Comparison of ENCODE assay signal across 10 cellular contexts in genomic region chr6:29974901-29975560, GRCh38. TPM values are rescaled to one million over a fixed set of nuclear protein-coding genes. Genes with fewer than 3 reads are reported as not detected.
DNase-seq lines count a peak whose midpoint lies in the region; TF ChIP-seq lines count a peak whose summit lies in the region.
"Had no signal": no experiment of that assay in that cellular context is flagged by ENCODE, and none has a peak within 500 bp of the region (broad histone marks: within the 10 kb centered on the region; RNA-seq: fewer than 3 reads in every experiment).

No MANE protein-coding gene starts in this region.

- H3K9me3 ChIP-seq in mucosa of stomach (ENCODE audit: control insufficient read depth, low read length) = no peaks in the 10 kb centered on the region
- H3K9me3 ChIP-seq in thyroid gland = no peaks in the 10 kb centered on the region
- H3K9me3 ChIP-seq: right lobe of liver had no signal

- no peak for TF ChIP-seq POLR2A in thyroid gland (IDR thresholded peaks at IDR 0.05)

- peak; percentile 3 for DNase-seq in activated naive CD4-positive, alpha-beta T cell treated with Interleukin-2 at 50 U/mL for 16 hours
- no peak for DNase-seq in activated naive CD4-positive, alpha-beta T cell treated with anti-CD3 and anti-CD28 coated beads, Interleukin-2, amount 50 U/mL, for 16 hours
- DNase-seq in dermis blood vessel endothelial cell (peak; percentile 21), thyroid gland (peak; percentile 20 to 31), globus pallidus (ENCODE audit: low spot score) (no peak), RPMI8226 (no peak)
- DNase-seq in stimulated activated CD4-positive, alpha-beta T cell treated with anti-CD3 and anti-CD28 coated beads, Interleukin-4, amount 100 ng/mL, for 1 hour = no peak
- DNase-seq: MM.1S, right lobe of liver had no signal

- H3K4me3 ChIP-seq in mucosa of stomach (ENCODE audit: low read length) (no peak overlapping the region), thyroid gland (replicated peaks in 1 of 3) (peak overlapping the region in 2 of 3 donors; percentile 2 to 29)

- peak overlapping the region in 2 of 3 donors; percentile 24 to 32 for H3K27ac ChIP-seq in thyroid gland
- H3K27ac ChIP-seq: right lobe of liver had no signal

- intact Hi-C loops in thyroid gland (cut with DNase I) = loop anchor here (5.0 kb wide), 1 partner anchor 88 kb away; no protein-coding TSS in a partner anchor

- H3K27me3 ChIP-seq in mucosa of stomach (ENCODE audit: control insufficient read depth, insufficient read depth, low read length) = peaks cover 19% of the 10 kb centered on the region
- no peaks in the 10 kb centered on the region for H3K27me3 ChIP-seq in thyroid gland
- H3K27me3 ChIP-seq: right lobe of liver had no signal

- TF ChIP-seq CTCF in thyroid gland (IDR thresholded peaks at IDR 0.05) = no peak

- H3K36me3 ChIP-seq in mucosa of stomach (ENCODE audit: control insufficient read depth, insufficient read depth, low read length) (no peaks in the 10 kb centered on the region), thyroid gland (no peaks in the 10 kb centered on the region)
- H3K36me3 ChIP-seq: right lobe of liver had no signal

- H3K4me1 ChIP-seq in mucosa of stomach (ENCODE audit: control insufficient read depth, insufficient read depth, low read length) = peaks cover 26% of the 10 kb centered on the region
- peaks cover 13 to 22% of the 10 kb centered on the region in 2 donors for H3K4me1 ChIP-seq in thyroid gland

- peak overlapping the region; percentile 85 for H3K9ac ChIP-seq in mucosa of stomach (ENCODE audit: low read length)

- WGBS in thyroid gland, 2 donors = 34 to 42% methylated on average over 15 to 17 of the region's 17 CpGs

RNA-seq across cellular contexts. Expression of gene HLA-A, which starts 32.7 kb away (rescaled TPM):
- total RNA-seq in dermis blood vessel endothelial cell (595 and 927 TPM in 2 replicates), thyroid gland (100 to 1,000 TPM; 398 to 842 (median 578) TPM)

Comparison
In these comparisons a context has a peak if more than half of its experiments do, and no peak if none do; other contexts are left out.
1. DNase-seq: peak in activated naive CD4-positive, alpha-beta T cell treated with Interleukin-2 at 50 U/mL for 16 hours (single experiment), dermis blood vessel endothelial cell (single experiment) and thyroid gland (2 of 2); none in activated naive CD4-positive, alpha-beta T cell treated with anti-CD3 and anti-CD28 coated beads, Interleukin-2, amount 50 U/mL, for 16 hours (single experiment), globus pallidus (single experiment), RPMI8226 (single experiment) and stimulated activated CD4-positive, alpha-beta T cell treated with anti-CD3 and anti-CD28 coated beads, Interleukin-4, amount 100 ng/mL, for 1 hour (single experiment).